In genomic region chr2:166180951-166181812, GRCh38 we compare ENCODE assay signal across 8 cellular contexts. TPM values are rescaled to one million over a fixed set of nuclear protein-coding genes. Genes with fewer than 3 reads are reported as not detected.
DNase-seq lines count a peak whose midpoint lies in the region; ATAC-seq and TF ChIP-seq lines count a peak whose summit lies in the region.

No MANE protein-coding gene starts in this region.

- no peaks in the 10 kb centered on the region for H3K27me3 ChIP-seq in HAP-1 (ENCODE audit: low read depth)
- H3K27me3 ChIP-seq in Peyer's patch, result no peaks in the 10 kb centered on the region
- H3K27me3 ChIP-seq in colonic mucosa, result no peaks in the 10 kb centered on the region
- H3K27me3 ChIP-seq in lower lobe of right lung (ENCODE audit: low read depth), result no peaks in the 10 kb centered on the region
- no peaks in the 10 kb centered on the region for H3K27me3 ChIP-seq in aorta (ENCODE audit: control insufficient read depth in 1 of 2, insufficient read depth in 2 of 2, low read length in 1 of 2)

- in situ Hi-C loops in HAP-1 (cut with MboI; ENCODE audit: low sequenced_read_pairs), result no loop called here

- WGBS in aorta, 2 donors, result 56 to 61% methylated on average over 24 of the region's 24 CpGs

- no peak overlapping the region for H3K4me3 ChIP-seq in HAP-1
- H3K4me3 ChIP-seq in Peyer's patch, result no peak overlapping the region
- no peak overlapping the region for H3K4me3 ChIP-seq in colonic mucosa
- H3K4me3 ChIP-seq in lower lobe of right lung, result no peak overlapping the region
- no peak overlapping the region for H3K4me3 ChIP-seq in aorta (ENCODE audit: low read length in 2 of 2)

- DNase-seq in Right ventricle myocardium inferior (ENCODE audit: missing footprints) (peak; percentile 68), cardiac septum (ENCODE audit: low spot score) (no peak), HAP-1 (ENCODE audit: low spot score in 2 of 2) (peak; percentile 50 to 77), KG1 (lab: John Stamatoyannopoulos, UW) (peak; percentile 4), Peyer's patch (peak; percentile 18 to 68 (median 47)), colonic mucosa (peak; percentile 45), lower lobe of right lung (peak; percentile 50), aorta (peak in 1 of 2 donors; percentile 48)

- no peak for ATAC-seq in Right ventricle myocardium inferior
- peak; percentile 86 to 91 for ATAC-seq in lower lobe of right lung
- ATAC-seq in aorta (ENCODE audit: low FRiP score), result peak; percentile 73

- H3K36me3 ChIP-seq in HAP-1 (replicated peaks) (no peaks in the 10 kb centered on the region), Peyer's patch (no peaks in the 10 kb centered on the region), colonic mucosa (no peaks in the 10 kb centered on the region), lower lobe of right lung (no peaks in the 10 kb centered on the region), aorta (ENCODE audit: control insufficient read depth in 1 of 2, insufficient read depth in 2 of 2, low read length in 1 of 2) (no peaks in the 10 kb centered on the region)

- no peaks in the 10 kb centered on the region for H3K4me1 ChIP-seq in HAP-1
- H3K4me1 ChIP-seq in Peyer's patch, result no peaks in the 10 kb centered on the region
- no peaks in the 10 kb centered on the region for H3K4me1 ChIP-seq in colonic mucosa
- H3K4me1 ChIP-seq in lower lobe of right lung, result no peaks in the 10 kb centered on the region
- no peaks in the 10 kb centered on the region for H3K4me1 ChIP-seq in aorta (ENCODE audit: control insufficient read depth in 1 of 2, insufficient read depth in 2 of 2, low read length in 2 of 2)

- intact Hi-C loops in Right ventricle myocardium inferior (cut with DNase I), result loop anchor here (5.0 kb wide), 2 partner anchors 124 to 229 kb away; partner anchors contain the start of gene TTC21B
- intact Hi-C loops in cardiac septum (cut with DNase I), result loop anchor here (5.0 kb wide), 1 partner anchor 229 kb away; the partner anchor contains the start of gene TTC21B
- intact Hi-C loops in colonic mucosa (cut with DNase I), result no loop called here
- intact Hi-C loops in lower lobe of right lung (cut with DNase I), result no loop called here
- intact Hi-C loops in aorta (cut with DNase I), result no loop called here

- no peak for TF ChIP-seq POLR2A in Peyer's patch (IDR thresholded peaks at IDR 0.05)

- no peaks in the 10 kb centered on the region for H3K9me3 ChIP-seq in HAP-1
- no peaks in the 10 kb centered on the region for H3K9me3 ChIP-seq in Peyer's patch
- H3K9me3 ChIP-seq in colonic mucosa, result no peaks in the 10 kb centered on the region
- H3K9me3 ChIP-seq in lower lobe of right lung, result no peaks in the 10 kb centered on the region
- no peaks in the 10 kb centered on the region for H3K9me3 ChIP-seq in aorta (ENCODE audit: control insufficient read depth, low read length)

- H3K9ac ChIP-seq in colonic mucosa (ENCODE audit: low read depth in 2 of 2, low read length in 2 of 2), result no peak overlapping the region

- H3K27ac ChIP-seq in Peyer's patch (no peak overlapping the region), colonic mucosa (no peak overlapping the region), lower lobe of right lung (no peak overlapping the region), aorta (ENCODE audit: low read depth in 1 of 2, low read length in 2 of 2) (no peak overlapping the region)

- TF ChIP-seq CTCF in Peyer's patch (IDR thresholded peaks at IDR 0.05) (peak in 4 of 6 experiments; percentile 23 to 61 (median 50)), colonic mucosa (IDR thresholded peaks at IDR 0.05) (no peak), lower lobe of right lung (IDR thresholded peaks at IDR 0.05) (peak; percentile 54)

RNA-seq across cellular contexts. Expression of gene SCN1A, which starts 53.4 kb away (rescaled TPM):
- total RNA-seq in Right ventricle myocardium inferior, result 0.38 TPM
- 0.03 TPM for total RNA-seq in cardiac septum
- total RNA-seq in Peyer's patch, result not detected
- total RNA-seq in colonic mucosa, result under 1 TPM in 1 of 2 donors, not detected in 1; 0.05 TPM
- 19.1 TPM for total RNA-seq in lower lobe of right lung
- total RNA-seq in aorta, result not detected
- not detected for polyA plus RNA-seq in aorta

Comparison
In these comparisons a context has a peak if more than half of its experiments do, and no peak if none do; other contexts are left out.
1. RNA of gene SCN1A, which starts 53.4 kb away (total RNA-seq): 19.1 TPM in lower lobe of right lung (single experiment); 0.38 TPM in Right ventricle myocardium inferior (single experiment), 0.05 TPM in colonic mucosa, not detected in aorta, 0.03 TPM in cardiac septum (single experiment) and not detected in Peyer's patch; every median in the first group is over 10 times any median in the second.
2. intact Hi-C loops: an anchor here in Right ventricle myocardium inferior (5.0 kb wide) and cardiac septum (5.0 kb wide); none called in colonic mucosa, lower lobe of right lung and aorta.